In genomic region chr4:4869731-4870483, GRCh38 we compare ENCODE assay signal across 1 cellular context.
TF ChIP-seq lines count a peak whose summit lies in the region.

No MANE protein-coding gene starts in this region.

TF ChIP-seq in H1, 55 proteins besides CTCF, POLR2A, EP300 and RAD21 (continued from another document):
- TF ChIP-seq SAP30 (IDR thresholded peaks at IDR 0.05; ENCODE audit: insufficient read depth, insufficient replicate concordance, low read length) (no peak), RNF2 (IDR thresholded peaks at IDR 0.05; ENCODE audit: borderline replicate concordance, low read depth, low read length, missing control alignments, poor library complexity, severe bottlenecking) (no peak)
TF ChIP-seq in H1: peak in this region for 6.
